ENCODE assay signal across 11 cellular contexts in the genomic region with DNA sequence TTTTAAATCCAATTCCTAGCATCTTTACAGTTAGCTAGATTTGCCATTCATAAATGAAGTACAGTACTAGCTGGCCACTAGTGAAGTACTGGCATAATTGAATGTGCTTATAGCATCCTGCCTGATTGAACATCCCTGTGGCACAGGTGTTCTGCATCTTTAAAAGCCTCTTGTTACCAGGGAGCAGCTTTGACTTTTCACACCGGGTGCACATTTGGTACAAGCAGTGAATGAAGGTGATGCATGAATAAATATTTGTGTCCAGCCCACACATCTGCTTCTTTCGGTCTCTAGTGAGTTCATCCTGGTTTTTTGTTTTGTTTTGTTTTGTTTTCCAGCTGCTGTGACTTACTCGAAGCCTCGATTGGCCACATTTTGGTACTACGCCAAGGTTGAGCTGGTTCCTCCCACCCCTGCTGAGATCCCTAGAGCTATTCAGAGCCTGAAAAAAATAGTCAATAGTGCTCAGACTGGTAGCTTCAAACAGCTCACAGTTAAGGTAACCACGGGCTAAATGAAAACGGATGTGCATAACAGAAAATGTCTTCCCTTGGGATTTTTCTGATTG. TPM values are rescaled to one million over a fixed set of nuclear protein-coding genes. Genes with fewer than 3 reads are reported as not detected.
DNase-seq lines count a peak whose midpoint lies in the region; ATAC-seq and TF ChIP-seq lines count a peak whose summit lies in the region.
"Had no signal": no experiment of that assay in that cellular context is flagged by ENCODE, and none has a peak within 500 bp of the region (broad histone marks: within the 10 kb centered on the region; RNA-seq: fewer than 3 reads in every experiment).

No MANE protein-coding gene starts in this region.

- intact Hi-C loops in left ventricle myocardium inferior (cut with micrococcal nuclease) (no loop called here), cardiac septum (cut with DNase I) (no loop called here), dorsolateral prefrontal cortex (cut with DNase I) (loop anchor here in 1 of 2 donors (2.0 kb wide), 1 partner anchor 28 kb away; no protein-coding TSS in a partner anchor)

- H3K9me3 ChIP-seq in left ventricle myocardium inferior (replicated peaks) (no peaks in the 10 kb centered on the region), BE2C (no peaks in the 10 kb centered on the region)

- H3K27ac Mint-ChIP-seq in type B pancreatic cell: no peak overlapping the region

- H3K9me3 Mint-ChIP-seq in type B pancreatic cell: no peaks in the 10 kb centered on the region

- H3K4me1 ChIP-seq in left ventricle myocardium inferior: peaks cover 94% of the 10 kb centered on the region
- H3K4me1 ChIP-seq in BE2C: no peaks in the 10 kb centered on the region

- H3K36me3 Mint-ChIP-seq in type B pancreatic cell: peaks cover 17% of the 10 kb centered on the region

- H3K36me3 ChIP-seq in left ventricle myocardium inferior: peaks cover 37% of the 10 kb centered on the region
- peaks cover 51% of the 10 kb centered on the region for H3K36me3 ChIP-seq in BE2C

- no peak for ATAC-seq in HG02642 (IDR thresholded peaks at IDR 0.05; ENCODE audit: poor library complexity, unreplicated experiment)

- peak overlapping the region; percentile 3 for H3K27ac ChIP-seq in left ventricle myocardium inferior (replicated peaks)
- peak overlapping the region in 30 of 59 donors; percentile 1 to 71 (median 33) for H3K27ac ChIP-seq in dorsolateral prefrontal cortex

- H3K27me3 Mint-ChIP-seq in type B pancreatic cell: no peaks in the 10 kb centered on the region

- no peak for DNase-seq in left ventricle myocardium inferior
- DNase-seq in cardiac septum (ENCODE audit: low spot score): no peak
- peak; percentile 99 for DNase-seq in NCI-H2171 treated with DMSO at 0.1 percent for 48 hours (lab: John Stamatoyannopoulos, UW)
- no peak for DNase-seq in dorsolateral prefrontal cortex
- no peak for DNase-seq in type B pancreatic cell (ENCODE audit: extremely low spot score, unreplicated experiment)
- DNase-seq in activated effector memory CD4-positive, alpha-beta T cell treated with anti-CD3 and anti-CD28 coated beads, Interleukin-2, amount 50 U/mL, for 16 hours: no peak
- DNase-seq in BE2C: no peak
- DNase-seq: C1 segment of cervical spinal cord; OCI-M1; stimulated activated CD4-positive, alpha-beta T cell treated with anti-CD3 and anti-CD28 coated beads, Interleukin-4, amount 100 ng/mL, for 4 hours had no signal

- TF ChIP-seq CTCF in left ventricle myocardium inferior (IDR thresholded peaks at IDR 0.05; ENCODE audit: borderline replicate concordance): no peak
- no peak for TF ChIP-seq CTCF in dorsolateral prefrontal cortex (IDR thresholded peaks at IDR 0.05 in 54 of 56, conservative IDR thresholded peaks at IDR 0.05 in 2 of 56; ENCODE audit: low read depth in 1 of 56, partially characterized antibody in 56 of 56)
- TF ChIP-seq CTCF in type B pancreatic cell (conservative IDR thresholded peaks at IDR 0.05): no peak
- no peak for TF ChIP-seq CTCF in BE2C (IDR thresholded peaks at IDR 0.05; ENCODE audit: low read depth, low read length)

- H3K4me1 Mint-ChIP-seq in type B pancreatic cell (ENCODE audit: unreplicated experiment): peaks cover 12% of the 10 kb centered on the region

- no peaks in the 10 kb centered on the region for H3K27me3 ChIP-seq in left ventricle myocardium inferior (ENCODE audit: low read depth)
- H3K27me3 ChIP-seq in dorsolateral prefrontal cortex: no peaks in the 10 kb centered on the region
- H3K27me3 ChIP-seq in BE2C: no peaks in the 10 kb centered on the region

- H3K4me3 ChIP-seq in left ventricle myocardium inferior: no peak overlapping the region
- peak overlapping the region in 1 of 59 donors; percentile 10 for H3K4me3 ChIP-seq in dorsolateral prefrontal cortex
- H3K4me3 ChIP-seq in BE2C (ENCODE audit: low read depth, low read length): no peak overlapping the region

- peak overlapping the region; percentile 10 for H3K4me3 Mint-ChIP-seq in type B pancreatic cell

RNA-seq across cellular contexts. Expression of gene ATP5MG, which starts 5.3 kb away (rescaled TPM):
- 854 TPM for total RNA-seq in left ventricle myocardium inferior
- total RNA-seq in cardiac septum: 600 TPM
- total RNA-seq in dorsolateral prefrontal cortex: 100 to 1,000 TPM in 113 of 120 experiments, 10 to 100 TPM in 7; 79.3 to 209 (median 146) TPM
- total RNA-seq in type B pancreatic cell (ENCODE audit: low replicate concordance): 207 and 263 TPM in 2 replicates
- polyA plus RNA-seq in BE2C (2012; ENCODE audit: insufficient read depth, insufficient read length, low read depth): 599 TPM

RNA-seq across cellular contexts. Expression of gene KMT2A, which starts 29.6 kb away (rescaled TPM):
- total RNA-seq in left ventricle myocardium inferior (21.0 TPM), cardiac septum (41.4 TPM), dorsolateral prefrontal cortex (100 to 1,000 TPM; 104 to 177 (median 133) TPM), type B pancreatic cell (ENCODE audit: low replicate concordance) (45.5 and 71.1 TPM in 2 replicates)
- polyA plus RNA-seq in BE2C (2012; ENCODE audit: insufficient read depth, insufficient read length, low read depth): 98.7 TPM

RNA-seq across cellular contexts. Expression of gene UBE4A, which starts 47.3 kb away (rescaled TPM):
- total RNA-seq in left ventricle myocardium inferior: 32.6 TPM
- 38.3 TPM for total RNA-seq in cardiac septum
- 10 to 100 TPM; 41.4 to 68.0 (median 57.4) TPM for total RNA-seq in dorsolateral prefrontal cortex
- 42.5 and 43.6 TPM in 2 replicates for total RNA-seq in type B pancreatic cell (ENCODE audit: low replicate concordance)
- 15.4 TPM for polyA plus RNA-seq in BE2C (2012; ENCODE audit: insufficient read depth, insufficient read length, low read depth)
